In the genomic region with DNA sequence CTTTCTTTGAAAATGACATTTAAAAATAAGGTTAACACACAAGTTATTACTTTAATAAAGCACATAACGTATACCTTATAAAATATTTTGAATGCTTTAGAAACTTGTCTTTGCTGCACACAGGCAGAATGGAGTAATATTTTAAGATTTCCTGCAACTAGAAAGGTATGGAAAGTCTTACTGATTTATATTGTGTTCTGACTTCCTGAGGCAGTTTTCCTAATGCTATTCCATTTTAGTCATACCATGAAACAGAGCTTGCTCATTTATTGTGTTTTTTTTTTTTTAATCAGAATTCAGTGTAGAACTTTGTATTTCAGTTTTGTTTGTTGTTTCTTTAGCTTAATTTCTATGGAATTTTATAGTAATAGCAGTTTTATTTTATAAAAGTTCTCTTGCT, we compare ENCODE assay signal across 1 cellular context.
TF ChIP-seq lines count a peak whose summit lies in the region.

No MANE protein-coding gene starts in this region.

TF ChIP-seq in endothelial cell of umbilical vein, 7 proteins besides CTCF, POLR2A, EP300 and RAD21:
- TF ChIP-seq FOS (IDR thresholded peaks at IDR 0.05; ENCODE audit: borderline replicate concordance, insufficient read depth, low read length) (peak; percentile 38), EZH2 (IDR thresholded peaks at IDR 0.05; ENCODE audit: borderline replicate concordance, low read depth, low read length, severe bottlenecking) (no peak), JUN (IDR thresholded peaks at IDR 0.05; ENCODE audit: borderline replicate concordance, insufficient read depth, insufficient read length, low read depth) (peak; percentile 43)
TF ChIP-seq in endothelial cell of umbilical vein: peak in this region for 2.
